Comparison of ENCODE assay signal across 1 cellular context in the genomic region with DNA sequence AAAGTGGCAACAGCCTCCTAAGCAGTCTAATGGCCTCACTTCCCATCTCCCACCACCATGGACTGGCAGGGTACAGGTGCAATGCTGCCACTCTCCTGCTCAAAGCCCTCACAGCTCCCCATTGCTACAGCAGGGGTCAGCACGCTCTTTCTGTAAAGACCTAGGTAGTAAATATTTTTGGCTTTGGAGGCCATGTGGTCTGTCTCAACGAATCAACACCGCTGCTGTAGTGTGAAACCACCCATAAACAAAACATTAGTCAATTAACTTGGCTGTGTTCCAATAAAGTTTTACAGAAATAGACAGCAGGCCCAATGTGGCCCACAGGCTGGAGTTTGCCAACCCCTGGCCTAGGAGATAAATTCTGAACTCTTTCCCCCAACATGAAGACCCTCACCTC.
A peak's percentile ranks its signal among the peaks of the same experiment; 100 is the strongest.
TF ChIP-seq lines count a peak whose summit lies in the region.

No MANE protein-coding gene starts in this region.

TF ChIP-seq in GM12878, 131 proteins besides CTCF, POLR2A, EP300 and RAD21:
- TF ChIP-seq, protein P1, sequence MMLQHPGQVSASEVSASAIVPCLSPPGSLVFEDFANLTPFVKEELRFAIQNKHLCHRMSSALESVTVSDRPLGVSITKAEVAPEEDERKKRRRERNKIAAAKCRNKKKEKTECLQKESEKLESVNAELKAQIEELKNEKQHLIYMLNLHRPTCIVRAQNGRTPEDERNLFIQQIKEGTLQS (IDR thresholded peaks at IDR 0.05; ENCODE audit: borderline replicate concordance, extremely low read depth, low read depth, low read length), result no peak
- TF ChIP-seq MEF2A (IDR thresholded peaks at IDR 0.05; ENCODE audit: insufficient read depth, low read depth, low read length) (no peak), MEF2B (IDR thresholded peaks at IDR 0.05; ENCODE audit: partially characterized antibody, poor library complexity, severe bottlenecking) (no peak)
- TF ChIP-seq, protein P2, sequence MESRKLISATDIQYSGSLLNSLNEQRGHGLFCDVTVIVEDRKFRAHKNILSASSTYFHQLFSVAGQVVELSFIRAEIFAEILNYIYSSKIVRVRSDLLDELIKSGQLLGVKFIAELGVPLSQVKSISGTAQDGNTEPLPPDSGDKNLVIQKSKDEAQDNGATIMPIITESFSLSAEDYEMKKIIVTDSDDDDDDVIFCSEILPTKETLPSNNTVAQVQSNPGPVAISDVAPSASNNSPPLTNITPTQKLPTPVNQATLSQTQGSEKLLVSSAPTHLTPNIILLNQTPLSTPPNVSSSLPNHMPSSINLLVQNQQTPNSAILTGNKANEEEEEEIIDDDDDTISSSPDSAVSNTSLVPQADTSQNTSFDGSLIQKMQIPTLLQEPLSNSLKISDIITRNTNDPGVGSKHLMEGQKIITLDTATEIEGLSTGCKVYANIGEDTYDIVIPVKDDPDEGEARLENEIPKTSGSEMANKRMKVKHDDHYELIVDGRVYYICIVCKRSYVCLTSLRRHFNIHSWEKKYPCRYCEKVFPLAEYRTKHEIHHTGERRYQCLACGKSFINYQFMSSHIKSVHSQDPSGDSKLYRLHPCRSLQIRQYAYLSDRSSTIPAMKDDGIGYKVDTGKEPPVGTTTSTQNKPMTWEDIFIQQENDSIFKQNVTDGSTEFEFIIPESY (IDR thresholded peaks at IDR 0.05), result no peak
- TF ChIP-seq, protein P3, sequence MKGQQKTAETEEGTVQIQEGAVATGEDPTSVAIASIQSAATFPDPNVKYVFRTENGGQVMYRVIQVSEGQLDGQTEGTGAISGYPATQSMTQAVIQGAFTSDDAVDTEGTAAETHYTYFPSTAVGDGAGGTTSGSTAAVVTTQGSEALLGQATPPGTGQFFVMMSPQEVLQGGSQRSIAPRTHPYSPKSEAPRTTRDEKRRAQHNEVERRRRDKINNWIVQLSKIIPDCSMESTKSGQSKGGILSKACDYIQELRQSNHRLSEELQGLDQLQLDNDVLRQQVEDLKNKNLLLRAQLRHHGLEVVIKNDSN (IDR thresholded peaks at IDR 0.05; ENCODE audit: borderline replicate concordance, extremely low read length, insufficient read depth, low read depth, low read length), result peak; percentile 7
